In the genomic region with DNA sequence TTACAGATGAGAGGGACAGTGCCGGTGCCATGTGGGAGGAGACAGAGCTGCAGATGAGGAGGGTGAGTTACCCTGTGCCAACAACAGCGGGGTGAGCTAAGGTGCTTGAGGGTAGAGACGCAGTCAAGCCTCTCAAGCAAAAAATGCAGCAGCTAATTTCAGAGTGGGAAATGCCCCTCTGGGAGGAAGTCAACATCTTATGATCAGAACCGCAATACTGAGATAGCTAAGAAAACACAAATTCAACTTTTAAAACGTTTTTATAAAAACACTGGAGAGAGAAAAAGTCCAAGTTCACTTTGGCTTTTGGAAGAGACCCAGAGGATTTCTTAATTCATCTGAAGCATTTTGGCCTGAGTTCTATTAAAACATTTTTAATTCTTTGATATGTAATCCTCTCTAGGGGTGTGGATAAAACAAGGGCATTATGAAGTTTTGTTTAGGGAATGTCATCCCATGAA, we compare ENCODE assay signal across 8 cellular contexts.
DNase-seq lines count a peak whose midpoint lies in the region; ATAC-seq and TF ChIP-seq lines count a peak whose summit lies in the region.

No MANE protein-coding gene starts in this region.

- peak; percentile 12 for DNase-seq in AG10803 (ENCODE audit: low read depth)
- DNase-seq in left cardiac atrium = no peak
- no peak for DNase-seq in inferior parietal cortex (ENCODE audit: extremely low spot score)
- no peak for DNase-seq in SK-N-DZ (ENCODE audit: low spot score)
- DNase-seq in GM13977 (ENCODE audit: low spot score) = no peak

- TF ChIP-seq CTCF in AG10803 (conservative IDR thresholded peaks at IDR 0.05; ENCODE audit: low read length) = no peak
- no peak for TF ChIP-seq CTCF in GM13977 (IDR thresholded peaks at IDR 0.05; ENCODE audit: extremely low read depth, insufficient read depth, missing control alignments)

- ATAC-seq in GM19328 (IDR thresholded peaks at IDR 0.05; ENCODE audit: unreplicated experiment) = peak; percentile 61
- ATAC-seq in HG03457 (IDR thresholded peaks at IDR 0.05; ENCODE audit: unreplicated experiment) = peak; percentile 70
- peak; percentile 49 to 70 for ATAC-seq in left cardiac atrium
- no peak for ATAC-seq in HG02870 (IDR thresholded peaks at IDR 0.05; ENCODE audit: unreplicated experiment)

- intact Hi-C loops in left cardiac atrium (cut with DNase I) = no loop called here

- in situ Hi-C loops in GM13977 (cut with MboI; ENCODE audit: low pct_unique_long_range_greater_than_20kb, low sequenced_read_pairs, unreplicated experiment) = no loop called here

- no peak overlapping the region for H3K4me3 ChIP-seq in AG10803 (ENCODE audit: low read length)
